Comparison of ENCODE assay signal across 8 cellular contexts in the genomic region with DNA sequence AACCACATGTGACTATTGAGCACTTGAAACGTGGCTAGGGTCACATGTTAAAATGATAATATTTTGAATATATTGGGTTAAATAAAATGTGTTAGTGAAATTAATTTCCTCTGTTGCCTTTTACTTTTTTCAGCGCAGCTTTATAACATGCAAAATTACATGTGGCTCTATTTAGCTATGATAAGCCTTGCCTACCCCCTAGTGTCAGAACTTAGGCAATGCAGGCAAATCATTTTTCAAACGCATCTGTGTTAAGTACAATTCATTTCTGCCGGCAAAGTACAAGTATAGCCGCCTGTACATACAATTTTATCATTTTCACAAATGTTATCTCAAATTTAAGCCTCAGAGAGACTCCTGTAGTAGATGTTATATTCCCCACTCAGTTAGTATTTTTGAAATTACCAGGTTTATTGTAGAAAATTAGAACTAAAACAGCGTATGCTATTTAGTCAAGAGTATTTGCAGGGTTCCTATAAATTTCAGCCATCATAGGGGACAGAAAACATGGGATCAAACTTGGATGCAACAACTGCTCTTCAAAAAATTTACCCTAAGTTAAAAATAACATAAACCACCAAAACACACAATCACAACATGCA. TPM values are rescaled to one million over a fixed set of nuclear protein-coding genes. Genes with fewer than 3 reads are reported as not detected.
DNase-seq lines count a peak whose midpoint lies in the region; ATAC-seq, FAIRE-seq and TF ChIP-seq lines count a peak whose summit lies in the region.

No MANE protein-coding gene starts in this region.

- H3K9me1 ChIP-seq in K562 (ENCODE audit: control insufficient read depth, insufficient read depth, low read length) = no peaks in the 10 kb centered on the region

- no peaks in the 10 kb centered on the region for H3K27me3 ChIP-seq in K562 (ENCODE audit: control insufficient read depth in 2 of 2, insufficient read depth in 2 of 2, low read length in 2 of 2)

- no peak overlapping the region for H3K4me3 ChIP-seq in K562

- H2AFZ ChIP-seq in K562 (ENCODE audit: low read depth, low read length) = no peak overlapping the region

- intact Hi-C loops in K562 (cut with micrococcal nuclease) = loop anchor here (5.0 to 10.0 kb wide), 5 partner anchors 96 to 1939 kb away; no protein-coding TSS in a partner anchor

- no TSS peak for BruUV-seq in K562 (replicated peaks; lab: Mats Ljungman, UMichigan)

- TF ChIP-seq RAD21 in K562 (CRISPR knock-in tag; conservative IDR thresholded peaks at IDR 0.05 in 1 of 2, IDR thresholded peaks at IDR 0.05 in 1 of 2) = peak; percentile 75 to 84

- no peaks in the 10 kb centered on the region for H3K79me2 ChIP-seq in K562 (ENCODE audit: control insufficient read depth, insufficient read depth, low read length)

- no peak for TF ChIP-seq POLR2A in K562 (conservative IDR thresholded peaks at IDR 0.05)

- ATAC-seq in GM21367 (IDR thresholded peaks at IDR 0.05; ENCODE audit: unreplicated experiment) (peak; percentile 91), HG03571 (IDR thresholded peaks at IDR 0.05; ENCODE audit: unreplicated experiment) (peak; percentile 62), K562 (peak; percentile 79)
- peak; percentile 60 to 62 for ATAC-seq in stimulated activated naive B cell treated with anti-CD40 and anti-IgM and Interleukin-4, amounts not matched to agents 10 μg/mL and 1 μg/mL and 100 μg/mL, for 72 hours (replicated peaks)

- H3K4me1 ChIP-seq in K562 (replicated peaks in 1 of 2; ENCODE audit: control insufficient read depth in 2 of 2, insufficient read depth in 2 of 2, low read length in 2 of 2) = no peaks in the 10 kb centered on the region

- H4K20me1 ChIP-seq in K562 (replicated peaks; ENCODE audit: control insufficient read depth, insufficient read depth, low read length) = no peaks in the 10 kb centered on the region

- in situ Hi-C loops in K562 (cut with MboI) = loop anchor here (25.0 kb wide), 2 partner anchors 1514 to 1939 kb away; no protein-coding TSS in a partner anchor

- H3K4me1 Mint-ChIP-seq in stimulated activated naive B cell treated with anti-CD40 and anti-IgM and Interleukin-4, amounts not matched to agents 10 μg/mL and 1 μg/mL and 100 μg/mL, for 72 hours = peaks cover 0 to 8% of the 10 kb centered on the region in 2 donors

- POLR2A ChIA-PET in K562 (lab: Yijun Ruan, JAX) = interaction anchor here (0.9 kb wide), 1 partner anchor 10 kb away, joined by 4 read pairs; no protein-coding TSS in a partner anchor

- H3K27ac Mint-ChIP-seq in stimulated activated naive B cell treated with anti-CD40 and anti-IgM and Interleukin-4, amounts not matched to agents 10 μg/mL and 1 μg/mL and 100 μg/mL, for 72 hours = no peak overlapping the region

- H3K4me2 ChIP-seq in K562 (ENCODE audit: insufficient read depth, low read length) = no peak overlapping the region

- FAIRE-seq in K562 (lab: Jason Lieb, UNC) = peak; percentile 76

- no peaks in the 10 kb centered on the region for H3K36me3 ChIP-seq in K562 (ENCODE audit: control insufficient read depth, insufficient read depth, low read length)

- peaks cover 7 to 27% of the 10 kb centered on the region in 2 donors for H3K27me3 Mint-ChIP-seq in stimulated activated naive B cell treated with anti-CD40 and anti-IgM and Interleukin-4, amounts not matched to agents 10 μg/mL and 1 μg/mL and 100 μg/mL, for 72 hours

- no peaks in the 10 kb centered on the region for H3K36me3 Mint-ChIP-seq in stimulated activated naive B cell treated with anti-CD40 and anti-IgM and Interleukin-4, amounts not matched to agents 10 μg/mL and 1 μg/mL and 100 μg/mL, for 72 hours

- no peak overlapping the region for H3K4me3 Mint-ChIP-seq in stimulated activated naive B cell treated with anti-CD40 and anti-IgM and Interleukin-4, amounts not matched to agents 10 μg/mL and 1 μg/mL and 100 μg/mL, for 72 hours

- no peak overlapping the region for H3K9ac ChIP-seq in K562 (ENCODE audit: insufficient read depth in 1 of 2, low read depth in 2 of 2, low read length in 2 of 2)

- H3K9me3 Mint-ChIP-seq in stimulated activated naive B cell treated with anti-CD40 and anti-IgM and Interleukin-4, amounts not matched to agents 10 μg/mL and 1 μg/mL and 100 μg/mL, for 72 hours = peaks cover 3 to 4% of the 10 kb centered on the region in 2 donors

- DNase-seq in SIG-M5 treated with dmso at 0.1 percent for 504 hours (lab: John Stamatoyannopoulos, UW; ENCODE audit: unreplicated experiment) = peak; percentile 68
- no peak for DNase-seq in SIG-M5 (lab: John Stamatoyannopoulos, UW)
- peak; percentile 62 for DNase-seq in NOMO-1 treated with DMSO at 0.1 percent for 48 hours (lab: John Stamatoyannopoulos, UW; ENCODE audit: unreplicated experiment)
- DNase-seq in K562 (ENCODE audit: extremely low read depth in 1 of 4, low spot score in 3 of 4) = peak; percentile 14 to 55 (median 43)
- DNase-seq in iris pigment epithelial cell (ENCODE audit: low read depth) = peak; percentile 78
- peak; percentile 4 for DNase-seq in stimulated activated naive B cell treated with anti-CD40 and anti-IgM and Interleukin-4, amounts not matched to agents 10 μg/mL and 1 μg/mL and 100 μg/mL, for 72 hours

- CTCF ChIA-PET in K562 (lab: Yijun Ruan, JAX; ENCODE audit: low intra/inter-chr PET ratio) = interaction anchor here (0.7 to 1.3 kb wide), 3 partner anchors 1495 to 1938 kb away, joined by 3 to 5 read pairs (median 4); no protein-coding TSS in a partner anchor

- no peaks in the 10 kb centered on the region for H3K9me3 ChIP-seq in K562 (replicated peaks; ENCODE audit: control insufficient read depth, insufficient read depth, low read depth, low read length)

- H3K27ac ChIP-seq in K562 (ENCODE audit: extremely low read depth, low read depth, low read length) = no peak overlapping the region

- 2% methylated on average over 6 of the region's 6 CpGs for WGBS in K562 (ENCODE audit: insufficient coverage, low coverage, missing lambda C conversion rate)

- TF ChIP-seq CTCF in K562 (IDR thresholded peaks at IDR 0.05 in 2 of 3, conservative IDR thresholded peaks at IDR 0.05 in 1 of 3; ENCODE audit: insufficient read depth in 2 of 3, low read depth in 1 of 3, low read length in 3 of 3) = peak; percentile 47 to 77 (median 63); a peak in 5 of 6 replicates

- no peak for TF ChIP-seq EP300 in K562 (IDR thresholded peaks at IDR 0.05; ENCODE audit: low read length)

TF ChIP-seq in K562, 482 proteins besides CTCF, POLR2A, EP300 and RAD21:
- TF ChIP-seq ZNF76 (CRISPR knock-in tag; IDR thresholded peaks at IDR 0.05; ENCODE audit: borderline replicate concordance) = no peak
- TF ChIP-seq SREBF2 (CRISPR knock-in tag; IDR thresholded peaks at IDR 0.05) = no peak
- TF ChIP-seq, protein P1, sequence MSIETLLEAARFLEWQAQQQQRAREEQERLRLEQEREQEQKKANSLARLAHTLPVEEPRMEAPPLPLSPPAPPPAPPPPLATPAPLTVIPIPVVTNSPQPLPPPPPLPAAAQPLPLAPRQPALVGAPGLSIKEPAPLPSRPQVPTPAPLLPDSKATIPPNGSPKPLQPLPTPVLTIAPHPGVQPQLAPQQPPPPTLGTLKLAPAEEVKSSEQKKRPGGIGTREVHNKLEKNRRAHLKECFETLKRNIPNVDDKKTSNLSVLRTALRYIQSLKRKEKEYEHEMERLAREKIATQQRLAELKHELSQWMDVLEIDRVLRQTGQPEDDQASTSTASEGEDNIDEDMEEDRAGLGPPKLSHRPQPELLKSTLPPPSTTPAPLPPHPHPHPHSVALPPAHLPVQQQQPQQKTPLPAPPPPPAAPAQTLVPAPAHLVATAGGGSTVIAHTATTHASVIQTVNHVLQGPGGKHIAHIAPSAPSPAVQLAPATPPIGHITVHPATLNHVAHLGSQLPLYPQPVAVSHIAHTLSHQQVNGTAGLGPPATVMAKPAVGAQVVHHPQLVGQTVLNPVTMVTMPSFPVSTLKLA (conservative IDR thresholded peaks at IDR 0.05) = no peak
- no peak for TF ChIP-seq ZNF217 (CRISPR knock-in tag; IDR thresholded peaks at IDR 0.05)
- TF ChIP-seq SMC3 (conservative IDR thresholded peaks at IDR 0.05; ENCODE audit: insufficient read depth, low read depth, low read length) = peak; percentile 37; the same call in 1 of the 2 replicates
- TF ChIP-seq NELFE (IDR thresholded peaks at IDR 0.05; ENCODE audit: insufficient read depth, insufficient read length) = no peak
- TF ChIP-seq GATA2 (CRISPR knock-in tag; IDR thresholded peaks at IDR 0.05) = no peak
- TF ChIP-seq RBM15 (IDR thresholded peaks at IDR 0.05; ENCODE audit: insufficient read depth, low read length) = no peak
- TF ChIP-seq ZNF316 (IDR thresholded peaks at IDR 0.05) = no peak
- TF ChIP-seq, protein P2, sequence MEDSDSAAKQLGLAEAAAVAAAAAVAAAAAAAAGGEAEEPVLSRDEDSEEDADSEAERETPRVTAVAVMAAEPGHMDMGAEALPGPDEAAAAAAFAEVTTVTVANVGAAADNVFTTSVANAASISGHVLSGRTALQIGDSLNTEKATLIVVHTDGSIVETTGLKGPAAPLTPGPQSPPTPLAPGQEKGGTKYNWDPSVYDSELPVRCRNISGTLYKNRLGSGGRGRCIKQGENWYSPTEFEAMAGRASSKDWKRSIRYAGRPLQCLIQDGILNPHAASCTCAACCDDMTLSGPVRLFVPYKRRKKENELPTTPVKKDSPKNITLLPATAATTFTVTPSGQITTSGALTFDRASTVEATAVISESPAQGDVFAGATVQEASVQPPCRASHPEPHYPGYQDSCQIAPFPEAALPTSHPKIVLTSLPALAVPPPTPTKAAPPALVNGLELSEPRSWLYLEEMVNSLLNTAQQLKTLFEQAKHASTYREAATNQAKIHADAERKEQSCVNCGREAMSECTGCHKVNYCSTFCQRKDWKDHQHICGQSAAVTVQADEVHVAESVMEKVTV (CRISPR knock-in tag; IDR thresholded peaks at IDR 0.05) = peak; percentile 65
- no peak for TF ChIP-seq JUNB (CRISPR knock-in tag; conservative IDR thresholded peaks at IDR 0.05)
- no peak for TF ChIP-seq MAFG (tag; conservative IDR thresholded peaks at IDR 0.05)

RNA-seq across cellular contexts. Expression of a gene that starts 56.1 kb away (rescaled TPM):
- total RNA-seq in K562 (2011; cell fraction: chromatin; rRNA removed; ENCODE audit: low replicate concordance) = not detected in 2 replicates
- total RNA-seq in K562 (2011; cell fraction: nucleolus; rRNA removed) = not detected in 2 replicates
- total RNA-seq in K562 (2011; cell fraction: nucleoplasm; rRNA removed) = not detected in 2 replicates
- total RNA-seq in K562 (2014; rRNA removed) (not detected in 2 replicates), K562 (2014; rRNA removed; fragmentation: Illumina TruSeq; extraction: Trizol) (not detected in 2 replicates), K562 (2015; rRNA removed; fragmentation: Illumina TruSeq; extraction: Trizol) (not detected in 2 replicates), K562 (2021) (not detected in 2 replicates)
- polyA plus RNA-seq in K562 (2011; rRNA removed) (not detected in 2 replicates), K562 (2014; fragmentation: Illumina TruSeq; extraction: Trizol) (not detected in 2 replicates), K562 (2014; fragmentation: Nextera tagmentation; extraction: Ambion mirVana) (not detected), K562 (2014; rRNA removed) (not detected in 2 replicates)
- not detected in 2 replicates for polyA plus RNA-seq in K562 (2011; cell fraction: cytosol; rRNA removed)
- polyA plus RNA-seq in K562 (2011; cell fraction: nucleus; rRNA removed) = not detected in 2 replicates
- polyA plus RNA-seq in K562 (2012) = not detected in 2 replicates
- not detected in 2 replicates for polyA minus RNA-seq in K562 (2011; rRNA and poly(A)+ RNA removed)
- polyA minus RNA-seq in K562 (2011; cell fraction: cytosol; rRNA and poly(A)+ RNA removed) = not detected in 2 replicates
- polyA minus RNA-seq in K562 (2011; cell fraction: nucleus; rRNA and poly(A)+ RNA removed) = not detected in 2 replicates
